8 cellular contexts compared by ENCODE assay signal in the genomic region with DNA sequence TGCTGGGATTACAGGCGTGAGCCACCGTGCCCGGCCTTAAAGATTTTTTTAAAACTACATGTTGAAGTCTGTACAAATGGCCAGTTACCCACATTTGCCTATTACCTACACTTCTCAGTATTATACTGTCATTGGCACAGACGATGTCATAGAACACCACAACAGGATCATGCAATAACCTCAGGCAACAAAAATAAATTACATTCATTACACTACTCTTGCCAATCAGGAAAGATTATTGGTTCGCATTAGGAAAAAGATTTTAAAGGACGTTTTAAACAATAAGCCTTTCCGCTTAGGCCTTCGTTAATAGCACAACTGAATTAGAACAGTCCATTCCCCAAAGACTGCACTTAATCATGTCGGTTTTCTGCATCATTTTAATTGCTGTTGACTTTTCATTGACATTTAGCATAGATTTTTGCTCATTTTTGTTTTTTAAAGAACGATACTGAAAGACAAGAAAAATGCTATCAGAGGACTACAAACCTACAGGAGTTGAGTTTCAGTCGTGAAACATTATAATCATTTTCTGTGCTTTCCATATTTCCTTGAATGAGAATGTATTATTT. TPM values are rescaled to one million over a fixed set of nuclear protein-coding genes. Genes with fewer than 3 reads are reported as not detected.
A peak's percentile ranks its signal among the peaks of the same experiment; 100 is the strongest.
DNase-seq lines count a peak whose midpoint lies in the region; ATAC-seq and TF ChIP-seq lines count a peak whose summit lies in the region.

No MANE protein-coding gene starts in this region.

- H3K27me3 ChIP-seq in Loucy (ENCODE audit: insufficient read depth, low read length, poor library complexity, severe bottlenecking) (no peaks in the 10 kb centered on the region), neuron (ENCODE audit: insufficient read depth, low read length) (no peaks in the 10 kb centered on the region), H7 (ENCODE audit: control insufficient read depth, insufficient read depth, low read length) (no peaks in the 10 kb centered on the region)

- H3K27ac ChIP-seq in cingulate gyrus (ENCODE audit: low read depth, low read length): peak overlapping the region; percentile 98

- H2AFZ ChIP-seq in Loucy (ENCODE audit: low read length): peak overlapping the region; percentile 97; the same call in 1 of the 2 replicates
- H2AFZ ChIP-seq in neuron (ENCODE audit: low read depth, low read length): peak overlapping the region; percentile 86

- no peak for TF ChIP-seq CTCF in Loucy (conservative IDR thresholded peaks at IDR 0.05; ENCODE audit: low read length)

- peaks cover 51% of the 10 kb centered on the region for H3K79me2 ChIP-seq in Loucy (ENCODE audit: insufficient read depth, low read length)

- peaks cover 29% of the 10 kb centered on the region for H4K20me1 ChIP-seq in Loucy (ENCODE audit: insufficient read depth, low read length, poor library complexity, severe bottlenecking)

- DNase-seq in DMS114 treated with DMSO at 0.1 percent for 48 hours (lab: John Stamatoyannopoulos, UW; ENCODE audit: unreplicated experiment) (peak; percentile 12), NCI-H146 (lab: John Stamatoyannopoulos, UW) (no peak), H7 (no peak)
- no peak for DNase-seq in activated CD8-positive, alpha-beta memory T cell treated with anti-CD3 and anti-CD28 coated beads, Interleukin-2, amount 50 U/mL, for 4 hours

- H3K4me3 ChIP-seq in Loucy (ENCODE audit: low read length, poor library complexity, severe bottlenecking) (peak overlapping the region; percentile 85), neuron (ENCODE audit: low read length) (peak overlapping the region; percentile 88), H7 (ENCODE audit: insufficient read depth, low read depth, low read length) (no peak overlapping the region)

- no peak for ATAC-seq in HG03175 (IDR thresholded peaks at IDR 0.05; ENCODE audit: unreplicated experiment)

- H3K4me2 ChIP-seq in Loucy (ENCODE audit: low read depth, low read length, poor library complexity, severe bottlenecking): peak overlapping the region; percentile 72

- no peaks in the 10 kb centered on the region for H3K36me3 ChIP-seq in Loucy (ENCODE audit: insufficient read depth, low read length)
- H3K36me3 ChIP-seq in neuron (ENCODE audit: insufficient read depth, low read length): peaks cover 2% of the 10 kb centered on the region
- no peaks in the 10 kb centered on the region for H3K36me3 ChIP-seq in H7 (replicated peaks; ENCODE audit: control insufficient read depth, insufficient read depth, low read length)

- H3K4me1 ChIP-seq in Loucy (ENCODE audit: insufficient read depth, low read length, poor library complexity, severe bottlenecking) (peaks cover 31% of the 10 kb centered on the region), neuron (ENCODE audit: insufficient read depth, low read length) (peaks cover 8% of the 10 kb centered on the region)

- no peaks in the 10 kb centered on the region for H3K9me3 ChIP-seq in Loucy (ENCODE audit: insufficient read depth, low read depth, low read length)
- no peaks in the 10 kb centered on the region for H3K9me3 ChIP-seq in neuron (ENCODE audit: low read length)

- peak overlapping the region; percentile 94 for H3K9ac ChIP-seq in Loucy (ENCODE audit: low read depth, low read length, poor library complexity, severe bottlenecking)

- H3F3A ChIP-seq in Loucy (ENCODE audit: low read depth): no peaks in the 10 kb centered on the region

- no peaks in the 10 kb centered on the region for H3K9me2 ChIP-seq in Loucy (replicated peaks; ENCODE audit: low read depth, low read length)

RNA-seq across cellular contexts. Expression of a gene that starts 0.9 kb away (rescaled TPM):
- total RNA-seq in H7 (2014; rRNA removed; shearing (Covaris generic)): 39.9 and 67.8 TPM in 2 replicates
